ENCODE assay signal across 7 cellular contexts in the genomic region with DNA sequence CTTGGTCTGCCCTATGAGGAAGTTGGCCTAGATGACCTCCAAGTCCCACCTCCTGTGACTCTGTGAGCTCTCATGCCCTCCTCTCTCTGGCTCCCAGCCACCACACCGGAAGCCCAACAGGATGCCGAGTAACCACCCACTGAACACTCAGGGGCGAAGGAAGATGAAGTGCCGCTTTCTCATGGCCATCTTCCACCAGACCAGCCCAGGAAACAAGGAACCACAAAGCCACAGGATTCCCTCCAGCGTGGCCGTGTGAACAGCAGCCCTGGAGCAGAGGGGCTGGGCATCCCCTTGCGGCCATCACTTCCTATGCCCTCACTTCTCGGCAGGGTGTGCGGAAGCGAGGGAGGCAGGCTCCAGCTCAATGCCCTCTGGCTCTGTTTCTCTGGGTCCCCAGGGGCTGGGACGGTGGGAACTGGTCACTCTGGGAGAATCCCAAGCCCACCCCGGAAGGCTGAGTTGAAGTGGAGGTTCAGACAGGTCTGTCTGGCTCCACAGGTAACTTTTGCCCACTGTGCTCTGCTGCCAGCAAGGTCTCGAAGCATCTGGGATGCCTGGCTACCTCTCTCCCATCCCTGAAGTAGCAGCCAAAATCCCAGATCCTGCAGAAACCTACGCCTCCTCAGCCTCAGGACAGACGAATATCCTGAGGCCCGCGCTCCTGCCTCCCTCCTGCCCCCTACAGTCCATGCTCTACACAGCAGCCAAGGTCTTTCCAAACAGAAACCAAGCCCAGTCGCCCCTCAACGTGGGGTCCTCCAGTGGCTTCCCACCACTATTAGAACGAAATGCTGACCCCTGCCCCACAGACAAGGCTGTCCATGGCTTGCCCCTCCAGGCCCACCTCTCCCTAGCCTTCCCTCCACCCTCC. TPM values are rescaled to one million over a fixed set of nuclear protein-coding genes. Genes with fewer than 3 reads are reported as not detected.
A peak's percentile ranks its signal among the peaks of the same experiment; 100 is the strongest.
DNase-seq lines count a peak whose midpoint lies in the region; ATAC-seq lines count a peak whose summit lies in the region.

No MANE protein-coding gene starts in this region.

- no peaks in the 10 kb centered on the region for H3K9me3 ChIP-seq in naive thymus-derived CD4-positive, alpha-beta T cell (ENCODE audit: control insufficient read depth in 2 of 3, low read length in 3 of 3)

- H3K27me3 ChIP-seq in naive thymus-derived CD4-positive, alpha-beta T cell (ENCODE audit: control insufficient read depth in 2 of 2, insufficient read depth in 2 of 2, low read length in 2 of 2): no peaks in the 10 kb centered on the region

- intact Hi-C loops in naive thymus-derived CD4-positive, alpha-beta T cell (cut with micrococcal nuclease): loop anchor here (1.0 to 2.0 kb wide), 9 partner anchors 9 to 102 kb away; no protein-coding TSS in a partner anchor

- peak overlapping the region; percentile 82 to 97 (median 91) for H3K4me3 Mint-ChIP-seq in naive thymus-derived CD4-positive, alpha-beta T cell

- DNase-seq in NK-92 (lab: John Stamatoyannopoulos, UW; ENCODE audit: unreplicated experiment) (peak; percentile 22), epithelial cell of prostate (ENCODE audit: low read depth, low spot score) (no peak)
- peak; percentile 63 for DNase-seq in activated CD8-positive, alpha-beta memory T cell treated with anti-CD3 and anti-CD28 coated beads, Interleukin-2, amount 50 U/mL, for 4 hours
- peak; percentile 58 to 84 (median 76) for DNase-seq in naive thymus-derived CD4-positive, alpha-beta T cell
- peak; percentile 74 for DNase-seq in stimulated activated naive CD4-positive, alpha-beta T cell treated with Interleukin-2 at 50 U/mL for 16 hours (lab: John Stamatoyannopoulos, UW)

- peaks cover 0 to 6% (median 3%) of the 10 kb centered on the region in 5 donors for H3K36me3 Mint-ChIP-seq in naive thymus-derived CD4-positive, alpha-beta T cell

- peak; percentile 77 for ATAC-seq in GM18502 (IDR thresholded peaks at IDR 0.05; ENCODE audit: poor library complexity, unreplicated experiment)
- peak; percentile 50 for ATAC-seq in HG02870 (IDR thresholded peaks at IDR 0.05; ENCODE audit: unreplicated experiment)
- ATAC-seq in naive thymus-derived CD4-positive, alpha-beta T cell: peak; percentile 88

- CTCF ChIA-PET in naive thymus-derived CD4-positive, alpha-beta T cell (lab: Charles Lee): interaction anchor here (0.6 to 8.1 kb wide), 14 partner anchors 10 to 770 kb away, joined by 3 to 58 read pairs (median 6); a partner anchor contains a TSS

- peak overlapping the region; percentile 74 for H3K4me3 ChIP-seq in naive thymus-derived CD4-positive, alpha-beta T cell (ENCODE audit: low read length)

- H3K36me3 ChIP-seq in naive thymus-derived CD4-positive, alpha-beta T cell (ENCODE audit: control insufficient read depth in 2 of 3, insufficient read depth in 3 of 3, low read length in 3 of 3): no peaks in the 10 kb centered on the region

- peak overlapping the region; percentile 63 for H3K27ac ChIP-seq in epithelial cell of prostate
- peak overlapping the region; percentile 81 for H3K27ac ChIP-seq in naive thymus-derived CD4-positive, alpha-beta T cell (ENCODE audit: low read depth, low read length)

- H3K27me3 Mint-ChIP-seq in naive thymus-derived CD4-positive, alpha-beta T cell: no peaks in the 10 kb centered on the region

- POLR2A ChIA-PET in naive thymus-derived CD4-positive, alpha-beta T cell (lab: Charles Lee): interaction anchor here (0.9 to 11.2 kb wide), 11 partner anchors 10 to 64 kb away, joined by 3 to 148 read pairs (median 9); a partner anchor contains a TSS

- peaks cover 41 to 78% of the 10 kb centered on the region in 2 donors for H3K4me1 ChIP-seq in naive thymus-derived CD4-positive, alpha-beta T cell (ENCODE audit: control insufficient read depth in 2 of 2, insufficient read depth in 2 of 2, low read length in 2 of 2)

- no peaks in the 10 kb centered on the region for H3K9me3 Mint-ChIP-seq in naive thymus-derived CD4-positive, alpha-beta T cell

- peaks cover 55 to 95% (median 85%) of the 10 kb centered on the region in 7 donors for H3K4me1 Mint-ChIP-seq in naive thymus-derived CD4-positive, alpha-beta T cell

- peak overlapping the region; percentile 92 to 99 (median 97) for H3K27ac Mint-ChIP-seq in naive thymus-derived CD4-positive, alpha-beta T cell

RNA-seq across cellular contexts. Expression of a gene that starts 44.2 kb away (rescaled TPM):
- total RNA-seq in naive thymus-derived CD4-positive, alpha-beta T cell: 10 to 100 TPM; 63.3 to 97.4 (median 72.2) TPM
- polyA plus RNA-seq in naive thymus-derived CD4-positive, alpha-beta T cell: 10 to 100 TPM; 21.3 to 50.4 TPM
